In the genomic region with DNA sequence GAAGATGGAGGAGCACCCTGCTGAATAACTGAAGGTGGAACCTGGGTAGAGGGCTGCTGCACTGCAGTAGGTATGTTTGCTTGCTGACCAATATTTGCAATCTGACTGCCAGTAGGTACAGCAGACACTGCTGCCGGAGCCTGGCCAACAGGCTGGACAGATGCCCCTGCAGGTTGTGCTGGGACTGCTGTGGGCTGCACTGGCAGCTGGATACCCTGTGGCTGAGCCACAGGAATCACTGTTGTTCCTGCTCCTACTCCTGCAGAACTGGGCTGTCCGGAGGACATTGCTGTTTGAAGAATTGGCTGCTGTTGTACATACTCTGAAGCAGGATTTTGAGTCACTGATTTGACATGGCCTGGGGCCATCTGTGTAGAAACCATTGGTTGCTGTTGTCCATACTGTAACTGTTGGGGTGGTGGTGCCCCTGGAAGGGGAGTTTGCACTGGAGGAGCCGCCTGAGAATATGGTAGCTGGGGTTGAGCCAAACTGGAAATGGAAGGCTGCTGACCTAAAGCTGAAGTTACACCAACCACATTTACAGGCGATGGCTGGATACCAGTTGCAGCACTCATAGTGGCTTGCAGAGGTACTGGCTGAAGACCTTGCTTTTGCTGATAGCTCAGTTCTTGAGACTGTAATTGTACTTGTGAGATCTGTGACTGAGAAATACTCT, we compare ENCODE assay signal across 10 cellular contexts. TPM values are rescaled to one million over a fixed set of nuclear protein-coding genes. Genes with fewer than 3 reads are reported as not detected.
A peak's percentile ranks its signal among the peaks of the same experiment; 100 is the strongest.
DNase-seq lines count a peak whose midpoint lies in the region; FAIRE-seq and TF ChIP-seq lines count a peak whose summit lies in the region.
"Had no signal": no experiment of that assay in that cellular context is flagged by ENCODE, and none has a peak within 500 bp of the region (broad histone marks: within the 10 kb centered on the region; RNA-seq: fewer than 3 reads in every experiment).

No MANE protein-coding gene starts in this region.

- peaks cover 57% of the 10 kb centered on the region for H3K4me1 ChIP-seq in CD4-positive, alpha-beta memory T cell (ENCODE audit: insufficient read depth, low read length)
- H3K4me1 ChIP-seq in H9 (ENCODE audit: insufficient read depth, low read length) (peaks cover 6% of the 10 kb centered on the region; the same call in 1 of the 2 replicates), adrenal gland (replicated peaks in 1 of 2) (peaks cover 4 to 47% of the 10 kb centered on the region in 2 donors), kidney (ENCODE audit: control insufficient read depth in 1 of 2, insufficient read depth in 1 of 2, low read depth in 1 of 2, low read length in 2 of 2) (peaks cover 24 to 29% of the 10 kb centered on the region in 2 donors), esophagus squamous epithelium (peaks cover 19 to 53% (median 27%) of the 10 kb centered on the region in 3 donors)

- H3K9me3 ChIP-seq in CD4-positive, alpha-beta memory T cell (ENCODE audit: control insufficient read depth in 1 of 2, low read length in 2 of 2) = no peaks in the 10 kb centered on the region
- H3K9me3 ChIP-seq in H9 (ENCODE audit: control insufficient read depth, low read depth, low read length) = no peaks in the 10 kb centered on the region
- no peaks in the 10 kb centered on the region for H3K9me3 ChIP-seq in adrenal gland (replicated peaks in 1 of 3)
- no peaks in the 10 kb centered on the region for H3K9me3 ChIP-seq in kidney (ENCODE audit: control insufficient read depth in 1 of 2, low read length in 2 of 2)
- no peaks in the 10 kb centered on the region for H3K9me3 ChIP-seq in esophagus squamous epithelium
- H3K9me3 ChIP-seq: SJSA1 had no signal

- no peak overlapping the region for H4K91ac ChIP-seq in H9 (ENCODE audit: insufficient read length, low read depth, low read length)

- peaks cover 6 to 12% of the 10 kb centered on the region in 2 donors for H3K36me3 Mint-ChIP-seq in CD4-positive, alpha-beta memory T cell
- peaks cover 20 to 38% (median 36%) of the 10 kb centered on the region in 3 experiments for H3K36me3 Mint-ChIP-seq in H9 (ENCODE audit: insufficient read depth in 1 of 3, low read depth in 3 of 3)

- no CpG with 5 or more reads among the region's 4 CpGs for WGBS in H9 (ENCODE audit: extremely low coverage, insufficient read length, low lambda C conversion rate)
- WGBS in adrenal gland, 4 donors = 67 to 93% (median 91%) methylated on average over 2 to 4 of the region's 4 CpGs
- WGBS in esophagus squamous epithelium, 2 donors = 70 to 86% methylated on average over 1 to 2 of the region's 4 CpGs

- peaks cover 13% of the 10 kb centered on the region for H3K23me2 ChIP-seq in H9 (ENCODE audit: insufficient read length, low read depth, low read length, poor library complexity, severe bottlenecking)

- H3K4me3 Mint-ChIP-seq in CD4-positive, alpha-beta memory T cell = peak overlapping the region in 7 of 8 donors; percentile 0 to 98 (median 29)
- peak overlapping the region; percentile 92 to 96 for H3K4me3 Mint-ChIP-seq in H9

- no peak overlapping the region for H2BK15ac ChIP-seq in H9 (ENCODE audit: low read depth, low read length)

- H3K9me3 Mint-ChIP-seq in CD4-positive, alpha-beta memory T cell = peaks cover 0 to 1% (median 0%) of the 10 kb centered on the region in 8 donors
- no peaks in the 10 kb centered on the region; a peak in 1 of 5 replicates for H3K9me3 Mint-ChIP-seq in H9

- H3K18ac ChIP-seq in H9 (ENCODE audit: insufficient read length, low read depth, low read length) = no peak overlapping the region

- no peaks in the 10 kb centered on the region for H3K27me3 Mint-ChIP-seq in CD4-positive, alpha-beta memory T cell
- H3K27me3 Mint-ChIP-seq in H9 (ENCODE audit: low read depth) = no peaks in the 10 kb centered on the region; the same call in 1 of the 2 replicates

- TF ChIP-seq POLR2A in adrenal gland (IDR thresholded peaks at IDR 0.05) (no peak), esophagus squamous epithelium (IDR thresholded peaks at IDR 0.05) (no peak)

- no peak overlapping the region for H3K56ac ChIP-seq in H9 (ENCODE audit: insufficient read length, low read depth, low read length)

- H3K4me2 ChIP-seq in H9 (ENCODE audit: insufficient read depth, insufficient read length, low read length) = peak overlapping the region; percentile 75

- no peak overlapping the region for H4K8ac ChIP-seq in H9 (replicated peaks; ENCODE audit: insufficient read length, low read depth, low read length)

- no peak overlapping the region for H3T11ph ChIP-seq in H9 (ENCODE audit: low read length)

- H2BK12ac ChIP-seq in H9 (ENCODE audit: insufficient read length, low read depth, low read length) = no peak overlapping the region

- H3K4me1 Mint-ChIP-seq in CD4-positive, alpha-beta memory T cell = peaks cover 47 to 68% (median 55%) of the 10 kb centered on the region in 4 donors
- H3K4me1 Mint-ChIP-seq in H9 = peaks cover 55 to 57% of the 10 kb centered on the region in 2 experiments

- H3K79me1 ChIP-seq in H9 (ENCODE audit: insufficient read depth, low read depth, low read length, poor library complexity, severe bottlenecking) = no peaks in the 10 kb centered on the region

- peak in 1 of 5 donors; percentile 8 for DNase-seq in CD4-positive, alpha-beta memory T cell
- DNase-seq in H9 (peak; percentile 55), adrenal gland (no peak), kidney (no peak), esophagus squamous epithelium (lab: John Stamatoyannopoulos, UW) (no peak), NCI-H1930 (lab: John Stamatoyannopoulos, UW) (no peak), NCI-H2107 (lab: John Stamatoyannopoulos, UW) (no peak)
- DNase-seq in stimulated activated CD4-positive, alpha-beta T cell treated with anti-CD3 and anti-CD28 coated beads, Interleukin-1b, Interleukin-23, amount 100 ng/mL, for 48 hours = no peak

- CTCF ChIA-PET in CD4-positive, alpha-beta memory T cell (lab: Charles Lee; ENCODE audit: partially characterized antibody) = interaction anchor here (1.0 kb wide), 1 partner anchor 90 kb away, joined by 3 read pairs; no protein-coding TSS in a partner anchor

- H3K9ac ChIP-seq in H9 (ENCODE audit: extremely low read depth, insufficient read length, low read length) (no peak overlapping the region), kidney (ENCODE audit: low read length in 2 of 2) (peak overlapping the region in 1 of 2 donors; percentile 83)

- H3K36me3 ChIP-seq in CD4-positive, alpha-beta memory T cell (ENCODE audit: insufficient read depth, low read length) = no peaks in the 10 kb centered on the region
- H3K36me3 ChIP-seq in adrenal gland (replicated peaks in 1 of 2) (no peaks in the 10 kb centered on the region), kidney (ENCODE audit: control insufficient read depth in 1 of 2, insufficient read depth in 2 of 2, low read length in 2 of 2) (no peaks in the 10 kb centered on the region), esophagus squamous epithelium (no peaks in the 10 kb centered on the region)

- no peak overlapping the region for H2AFZ ChIP-seq in H9 (ENCODE audit: low read length)

- H3K14ac ChIP-seq in H9 (ENCODE audit: insufficient read depth, low read length) = no peak overlapping the region; the same call in 1 of the 2 replicates

- no peaks in the 10 kb centered on the region for H4K20me1 ChIP-seq in H9 (ENCODE audit: control insufficient read depth, insufficient read depth, insufficient read length)

- H4K5ac ChIP-seq in H9 (ENCODE audit: insufficient read length, low read depth, low read length) = no peak overlapping the region

- no peak overlapping the region for H3K23ac ChIP-seq in H9 (ENCODE audit: insufficient read length, low read depth, low read length)

- peaks cover 17% of the 10 kb centered on the region; the same call in 1 of the 2 replicates for H3K79me2 ChIP-seq in H9 (ENCODE audit: insufficient read depth, low read length)

- no peak overlapping the region for H3K4me3 ChIP-seq in CD4-positive, alpha-beta memory T cell (ENCODE audit: low read length in 2 of 2)
- H3K4me3 ChIP-seq in adrenal gland (no peak overlapping the region), kidney (ENCODE audit: low read length in 2 of 2) (peak overlapping the region; percentile 82 to 85), esophagus squamous epithelium (peak overlapping the region in 1 of 4 donors; percentile 97)
- H3K4me3 ChIP-seq: SJSA1, skin epidermis had no signal

- POLR2A ChIA-PET in CD4-positive, alpha-beta memory T cell (lab: Charles Lee; ENCODE audit: partially characterized antibody) = interaction anchor here (2.7 kb wide), 1 partner anchor 344 kb away, joined by 12 read pairs; no protein-coding TSS in a partner anchor

- H2BK120ac ChIP-seq in H9 (ENCODE audit: low read depth, low read length, poor library complexity, severe bottlenecking) = no peak overlapping the region

- intact Hi-C loops in CD4-positive, alpha-beta memory T cell (cut with micrococcal nuclease) = no loop called here
- intact Hi-C loops in adrenal gland (cut with DNase I) (no loop called here), kidney (cut with DNase I) (no loop called here), esophagus squamous epithelium (cut with DNase I) (loop anchor here (10.0 kb wide), 1 partner anchor 391 kb away; no protein-coding TSS in a partner anchor)

- H2BK20ac ChIP-seq in H9 (ENCODE audit: low read depth, low read length, poor library complexity, severe bottlenecking) = no peak overlapping the region

- no peaks in the 10 kb centered on the region for H3K27me3 ChIP-seq in CD4-positive, alpha-beta memory T cell (ENCODE audit: insufficient read depth, low read length)
- H3K27me3 ChIP-seq in H9 (ENCODE audit: insufficient read depth, low read length) (no peaks in the 10 kb centered on the region), adrenal gland (no peaks in the 10 kb centered on the region), esophagus squamous epithelium (no peaks in the 10 kb centered on the region)
- H3K27me3 ChIP-seq: SJSA1 had no signal

- H2AK5ac ChIP-seq in H9 (ENCODE audit: insufficient read length, low read length) = no peak overlapping the region

- H2BK5ac ChIP-seq in H9 (ENCODE audit: insufficient read length, low read length) = no peak overlapping the region

- TF ChIP-seq CTCF in H9 (conservative IDR thresholded peaks at IDR 0.05) = peak; percentile 54
- TF ChIP-seq CTCF in adrenal gland (IDR thresholded peaks at IDR 0.05) = peak in 5 of 6 experiments; percentile 6 to 34 (median 21)
- peak; percentile 8 for TF ChIP-seq CTCF in kidney (IDR thresholded peaks at IDR 0.05; ENCODE audit: borderline replicate concordance, extremely low read depth, insufficient read depth)
- TF ChIP-seq CTCF in esophagus squamous epithelium (IDR thresholded peaks at IDR 0.05) = peak in 2 of 6 experiments; percentile 8 to 39

- FAIRE-seq in kidney (lab: Jason Lieb, UNC) = no peak

- H3K27ac Mint-ChIP-seq in CD4-positive, alpha-beta memory T cell = peak overlapping the region in 3 of 7 donors; percentile 21 to 100 (median 31)
- H3K27ac Mint-ChIP-seq in H9 = peak overlapping the region in 2 of 3 experiments; percentile 33 to 40; a peak in 2 of 7 replicates

- H3K27ac ChIP-seq in CD4-positive, alpha-beta memory T cell (ENCODE audit: low read depth, low read length) = no peak overlapping the region
- no peak overlapping the region for H3K27ac ChIP-seq in H9 (ENCODE audit: insufficient read length, low read depth, low read length)
- H3K27ac ChIP-seq in adrenal gland = no peak overlapping the region
- peak overlapping the region; percentile 28 to 52 for H3K27ac ChIP-seq in kidney (ENCODE audit: low read depth in 2 of 2, low read length in 2 of 2)
- H3K27ac ChIP-seq in esophagus squamous epithelium = no peak overlapping the region
- H3K27ac ChIP-seq: SJSA1, skin epidermis had no signal

- no peak overlapping the region for H3K4ac ChIP-seq in H9 (ENCODE audit: low read depth, low read length)

RNA-seq across cellular contexts. Expression of a gene that starts 2.2 kb away (rescaled TPM):
- total RNA-seq in CD4-positive, alpha-beta memory T cell = 10 to 100 TPM; 35.9 to 38.1 TPM
- polyA plus RNA-seq in CD4-positive, alpha-beta memory T cell = 1 to 10 TPM; 2.6 to 9.7 TPM
- total RNA-seq in H9 (2021) = 72.9 and 76.7 TPM in 2 replicates
- 100 to 1,000 TPM in 3 of 8 donors, 10 to 100 TPM in 5; 28.5 to 113 (median 77.9) TPM for total RNA-seq in adrenal gland
- 10 to 100 TPM; 38.5 to 48.1 (median 41.2) TPM for polyA plus RNA-seq in adrenal gland
- 349 TPM for total RNA-seq in kidney
- 163 TPM for polyA plus RNA-seq in kidney (ENCODE audit: insufficient read depth, low read depth, low replicate concordance)
- 100 to 1,000 TPM in 1 of 4 donors, 10 to 100 TPM in 3; 18.8 to 103 (median 35.1) TPM for total RNA-seq in esophagus squamous epithelium

Comparison
In these comparisons a context has a peak if more than half of its experiments do, and no peak if none do; other contexts are left out.
1. H3K27ac ChIP-seq: peak in kidney (2 of 2); none in CD4-positive, alpha-beta memory T cell (single experiment), H9 (single experiment), adrenal gland (0 of 5) and esophagus squamous epithelium (0 of 4).
2. H3K4me3 ChIP-seq: peak in kidney (2 of 2); none in CD4-positive, alpha-beta memory T cell (0 of 2) and adrenal gland (0 of 4).